9 cellular contexts compared by ENCODE assay signal in genomic region chr3:52193059-52193458, GRCh38.
DNase-seq lines count a peak whose midpoint lies in the region; ATAC-seq and FAIRE-seq lines count a peak whose summit lies in the region.
"Had no signal": no experiment of that assay in that cellular context is flagged by ENCODE, and none has a peak within 500 bp of the region (broad histone marks: within the 10 kb centered on the region; RNA-seq: fewer than 3 reads in every experiment).

No MANE protein-coding gene starts in this region.

- no peak for ATAC-seq in GM18907 (IDR thresholded peaks at IDR 0.05; ENCODE audit: unreplicated experiment)
- ATAC-seq: T-cell had no signal

- DNase-seq in ELR (ENCODE audit: low read depth) (peak; percentile 79), RCC 7860 (ENCODE audit: low spot score) (peak; percentile 45), fibroblast of the conjunctiva (ENCODE audit: low read depth) (peak; percentile 49), posterior cingulate gyrus (peak; percentile 40 to 97 (median 78)), NCI-H1694 (lab: John Stamatoyannopoulos, UW) (no peak), NCI-H82 treated with DMSO at 0.1 percent for 48 hours (lab: John Stamatoyannopoulos, UW; ENCODE audit: unreplicated experiment) (no peak)
- no peak for DNase-seq in activated CD8-positive, alpha-beta memory T cell treated with anti-CD3 and anti-CD28 coated beads, Interleukin-2, amount 50 U/mL, for 4 hours
- DNase-seq: T-cell had no signal

- FAIRE-seq in RCC 7860 (lab: Jason Lieb, UNC): no peak

- intact Hi-C loops in posterior cingulate gyrus (cut with DNase I): no loop called here

Comparison
In these comparisons a context has a peak if more than half of its experiments do, and no peak if none do; other contexts are left out.
1. DNase-seq: peak in ELR (single experiment), RCC 7860 (single experiment), fibroblast of the conjunctiva (single experiment) and posterior cingulate gyrus (10 of 10); none in NCI-H1694 (single experiment), NCI-H82 treated with DMSO at 0.1 percent for 48 hours (single experiment) and activated CD8-positive, alpha-beta memory T cell treated with anti-CD3 and anti-CD28 coated beads, Interleukin-2, amount 50 U/mL, for 4 hours (single experiment).